In the genomic region with DNA sequence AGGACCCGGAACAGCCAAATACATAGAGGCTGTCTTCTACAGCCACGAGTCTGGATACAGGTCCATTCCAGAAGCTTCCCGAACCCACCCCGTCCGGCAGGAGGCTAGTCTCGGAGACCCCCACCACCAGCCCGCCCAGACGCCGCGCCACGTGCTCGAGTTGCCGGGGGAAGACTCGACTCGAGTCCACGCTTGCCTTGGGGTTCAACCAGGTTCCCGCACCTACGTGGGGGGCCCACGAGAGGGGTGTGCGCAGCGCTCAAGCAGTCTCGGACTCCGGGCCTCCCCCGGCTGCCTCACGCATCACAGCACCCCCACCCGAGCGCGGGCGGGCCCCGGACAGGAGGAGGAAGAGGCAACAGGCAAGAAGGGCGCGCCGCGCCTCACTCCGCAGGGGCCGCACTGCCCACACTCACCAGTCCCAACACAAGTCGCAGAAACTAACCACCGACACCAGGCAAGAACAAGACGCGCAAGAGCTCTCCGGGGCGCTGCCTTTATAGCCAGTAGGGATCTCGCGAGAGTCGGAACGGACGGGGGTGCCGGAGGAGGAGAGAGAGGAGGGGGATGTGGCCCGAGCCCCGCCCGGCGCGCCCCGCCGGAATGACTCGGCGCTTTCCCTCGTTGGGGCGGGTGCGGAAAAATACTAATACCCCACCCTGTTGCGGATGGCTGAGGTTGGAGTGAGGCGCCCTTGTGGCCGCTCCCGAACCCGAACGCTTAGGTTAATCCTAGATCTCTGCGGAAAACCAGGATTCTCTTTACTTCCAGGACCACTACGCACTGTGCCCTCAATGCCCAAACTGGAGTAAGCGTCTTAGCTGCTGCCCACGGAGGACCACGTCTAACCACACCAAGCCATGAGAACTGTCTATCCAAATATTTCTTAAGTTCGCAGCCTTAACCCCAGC, we compare ENCODE assay signal across 8 cellular contexts. TPM values are rescaled to one million over a fixed set of nuclear protein-coding genes. Genes with fewer than 3 reads are reported as not detected.
A peak's percentile ranks its signal among the peaks of the same experiment; 100 is the strongest.
DNase-seq lines count a peak whose midpoint lies in the region; ATAC-seq, FAIRE-seq and TF ChIP-seq lines count a peak whose summit lies in the region.

A gene (minus strand): TSS at position 472 of the 911 bp plus-strand sequence. CDS start 2,841 bp downstream, outside the sequence.

- WGBS in A549 (ENCODE audit: missing lambda C conversion rate): under 1% methylated on average over 33 of the region's 72 CpGs
- 4% methylated on average over 48 of the region's 72 CpGs for WGBS in mammary epithelial cell (ENCODE audit: low coverage, missing lambda C conversion rate)
- 1% methylated on average over 70 of the region's 72 CpGs for WGBS in smooth muscle cell (ENCODE audit: low lambda C conversion rate)

- peak within 1 kb of the TSS; percentile 88 for H3K9ac ChIP-seq in mammary epithelial cell (ENCODE audit: insufficient read depth, low read length)
- H3K9ac ChIP-seq in smooth muscle cell (ENCODE audit: low read depth): peak within 1 kb of the TSS; percentile 90

- H3K27me3 ChIP-seq in WERI-Rb-1 (ENCODE audit: insufficient read depth, low read depth, severe bottlenecking) (no peaks in the 10 kb centered on the region), mammary epithelial cell (ENCODE audit: insufficient read depth, low read length) (no peaks in the 10 kb centered on the region), smooth muscle cell (ENCODE audit: low read depth) (no peaks in the 10 kb centered on the region)

- POLR2A ChIA-PET in A549 (lab: Yijun Ruan, JAX): interaction anchor here (0.5 to 3.6 kb wide), 34 partner anchors 8 to 800 kb away, joined by 3 to 81 read pairs (median 5); a partner anchor contains a TSS

- peaks cover 11% of the 10 kb centered on the region for H3F3A ChIP-seq in smooth muscle cell (ENCODE audit: low read depth)

- 0 out of 5 replicates have a peak, but pooled peaks of 1 of the 2 experiments have one; percentile 17 for TF ChIP-seq EP300 in A549 (IDR thresholded peaks at IDR 0.05)

- no peak for TF ChIP-seq RAD21 in A549 (conservative IDR thresholded peaks at IDR 0.05 in 1 of 2, IDR thresholded peaks at IDR 0.05 in 1 of 2)

- FAIRE-seq in A549 (lab: Jason Lieb, UNC): no peak

- H3K4me1 ChIP-seq in A549 (peaks cover 62% of the 10 kb centered on the region), mammary epithelial cell (ENCODE audit: insufficient read depth, low read length) (peaks cover 16% of the 10 kb centered on the region), smooth muscle cell (ENCODE audit: low read depth) (peaks cover 8% of the 10 kb centered on the region)

- H2AFZ ChIP-seq in mammary epithelial cell (ENCODE audit: low read depth, low read length) (peak within 1 kb of the TSS; percentile 94), smooth muscle cell (ENCODE audit: low read depth) (peak within 1 kb of the TSS; percentile 67)

- H3K36me3 ChIP-seq in WERI-Rb-1 (peaks cover 26% of the 10 kb centered on the region), mammary epithelial cell (ENCODE audit: insufficient read depth, low read length) (peaks cover 14% of the 10 kb centered on the region), smooth muscle cell (ENCODE audit: low read depth) (no peaks in the 10 kb centered on the region)

- TSS peak; percentile 71 for BruUV-seq in mammary epithelial cell (replicated peaks; lab: Mats Ljungman, UMichigan)

- in situ Hi-C loops in mammary epithelial cell (cut with MboI; ENCODE audit: low sequenced_read_pairs in 2 of 2): no loop called here

- intact Hi-C loops in mammary epithelial cell (cut with micrococcal nuclease): loop anchor here (1.0 to 5.0 kb wide), 3 partner anchors 29 to 166 kb away; a partner anchor contains a TSS

- DNase-seq in A549 (ENCODE audit: low read depth in 1 of 2, low spot score in 1 of 2): peak; percentile 72 to 95
- peak; percentile 82 for DNase-seq in NCI-H2171 treated with DMSO at 0.1 percent for 48 hours (lab: John Stamatoyannopoulos, UW)
- DNase-seq in WERI-Rb-1: peak; percentile 98
- DNase-seq in mammary epithelial cell: peak; percentile 97
- peak; percentile 95 for DNase-seq in iPS-NIHi11 (ENCODE audit: low spot score)
- DNase-seq in smooth muscle cell (lab: John Stamatoyannopoulos, UW; ENCODE audit: unreplicated experiment): peak; percentile 94

- ATAC-seq in A549 (peak; percentile 84 to 86), GM18867 (IDR thresholded peaks at IDR 0.05; ENCODE audit: unreplicated experiment) (peak; percentile 76), HG03103 (IDR thresholded peaks at IDR 0.05; ENCODE audit: low read depth, unreplicated experiment) (peak; percentile 75)

- H4K20me1 ChIP-seq in mammary epithelial cell (ENCODE audit: insufficient read depth, low read length) (no peaks in the 10 kb centered on the region), smooth muscle cell (ENCODE audit: low read depth) (peaks cover 42% of the 10 kb centered on the region)

- TF ChIP-seq POLR2A in A549 (IDR thresholded peaks at IDR 0.05; ENCODE audit: low read length): peak; percentile 99

- H3K79me2 ChIP-seq in mammary epithelial cell (ENCODE audit: insufficient read depth, low read length): peaks cover 46% of the 10 kb centered on the region
- H3K79me2 ChIP-seq in smooth muscle cell (ENCODE audit: low read depth): peaks cover 26% of the 10 kb centered on the region

- H3K4me2 ChIP-seq in A549 (peak within 1 kb of the TSS; percentile 86), mammary epithelial cell (ENCODE audit: insufficient read depth, low read depth, low read length) (peak within 1 kb of the TSS; percentile 79), smooth muscle cell (peak within 1 kb of the TSS; percentile 92)

- H3K27ac ChIP-seq in A549: peak within 1 kb of the TSS; percentile 100
- H3K27ac ChIP-seq in WERI-Rb-1: peak within 1 kb of the TSS; percentile 84
- peak within 1 kb of the TSS; percentile 87 for H3K27ac ChIP-seq in mammary epithelial cell (ENCODE audit: insufficient read depth, low read depth, low read length)
- H3K27ac ChIP-seq in smooth muscle cell (ENCODE audit: low read depth): peak within 1 kb of the TSS; percentile 94

- H3K9me3 ChIP-seq in A549 (no peaks in the 10 kb centered on the region), WERI-Rb-1 (ENCODE audit: severe bottlenecking) (no peaks in the 10 kb centered on the region), mammary epithelial cell (replicated peaks; ENCODE audit: insufficient read depth, low read length) (no peaks in the 10 kb centered on the region), smooth muscle cell (replicated peaks; ENCODE audit: low read depth) (no peaks in the 10 kb centered on the region)

- H3K4me3 ChIP-seq in A549 (peak within 1 kb of the TSS; percentile 76), WERI-Rb-1 (ENCODE audit: low read depth, low read length) (peak within 1 kb of the TSS; percentile 74), mammary epithelial cell (replicated peaks in 1 of 3; ENCODE audit: insufficient read depth in 1 of 3, low read depth in 2 of 3, low read length in 3 of 3) (peak within 1 kb of the TSS; percentile 85 to 96 (median 87)), smooth muscle cell (peak within 1 kb of the TSS; percentile 87)

- CTCF ChIA-PET in A549 (lab: Yijun Ruan, JAX): interaction anchor here (1.0 to 1.9 kb wide), 7 partner anchors 9 to 49 kb away, joined by 3 to 7 read pairs (median 4); a partner anchor contains a TSS
- CTCF ChIA-PET in mammary epithelial cell (lab: Charles Lee; ENCODE audit: low non-redundant PET): interaction anchor here (0.8 kb wide), 1 partner anchor 298 kb away, joined by 4 read pairs; no protein-coding TSS in a partner anchor

- dilution Hi-C loops in mammary epithelial cell (cut with HindIII; ENCODE audit: low sequenced_read_pairs): no loop called here

- TF ChIP-seq CTCF in A549 (IDR thresholded peaks at IDR 0.05): no peak
- 0 out of 2 replicates have a peak, but pooled peaks have one; percentile 5 for TF ChIP-seq CTCF in WERI-Rb-1 (IDR thresholded peaks at IDR 0.05; ENCODE audit: low read depth, low read length)
- peak; percentile 6 to 12 for TF ChIP-seq CTCF in mammary epithelial cell (conservative IDR thresholded peaks at IDR 0.05 in 1 of 2, IDR thresholded peaks at IDR 0.05 in 1 of 2; ENCODE audit: extremely low read depth in 1 of 2, insufficient read depth in 1 of 2, low read depth in 1 of 2, low read length in 2 of 2)
- no peak for TF ChIP-seq CTCF in smooth muscle cell (IDR thresholded peaks at IDR 0.05; ENCODE audit: borderline replicate concordance, insufficient read depth, poor library complexity, severe bottlenecking)

TF ChIP-seq in A549, 52 proteins besides CTCF, POLR2A, EP300 and RAD21 (continues in another document):
- TF ChIP-seq ZC3H11A (IDR thresholded peaks at IDR 0.05) (no peak), FOSL2 (IDR thresholded peaks at IDR 0.05) (no peak), FOSL2 (CRISPR knock-in tag; IDR thresholded peaks at IDR 0.05) (peak; percentile 53), RARB (CRISPR knock-in tag; IDR thresholded peaks at IDR 0.05) (peak; percentile 61; the same call in 1 of the 2 replicates), BHLHE40 (IDR thresholded peaks at IDR 0.05; ENCODE audit: low read depth, low read length) (no peak)
- TF ChIP-seq, protein P1, sequence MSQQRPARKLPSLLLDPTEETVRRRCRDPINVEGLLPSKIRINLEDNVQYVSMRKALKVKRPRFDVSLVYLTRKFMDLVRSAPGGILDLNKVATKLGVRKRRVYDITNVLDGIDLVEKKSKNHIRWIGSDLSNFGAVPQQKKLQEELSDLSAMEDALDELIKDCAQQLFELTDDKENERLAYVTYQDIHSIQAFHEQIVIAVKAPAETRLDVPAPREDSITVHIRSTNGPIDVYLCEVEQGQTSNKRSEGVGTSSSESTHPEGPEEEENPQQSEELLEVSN (IDR thresholded peaks at IDR 0.05; ENCODE audit: borderline replicate concordance, low read depth): peak; percentile 52; the same call in 1 of the 2 replicates
- TF ChIP-seq, protein P2, sequence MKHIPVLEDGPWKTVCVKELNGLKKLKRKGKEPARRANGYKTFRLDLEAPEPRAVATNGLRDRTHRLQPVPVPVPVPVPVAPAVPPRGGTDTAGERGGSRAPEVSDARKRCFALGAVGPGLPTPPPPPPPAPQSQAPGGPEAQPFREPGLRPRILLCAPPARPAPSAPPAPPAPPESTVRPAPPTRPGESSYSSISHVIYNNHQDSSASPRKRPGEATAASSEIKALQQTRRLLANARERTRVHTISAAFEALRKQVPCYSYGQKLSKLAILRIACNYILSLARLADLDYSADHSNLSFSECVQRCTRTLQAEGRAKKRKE (CRISPR knock-in tag; IDR thresholded peaks at IDR 0.05; ENCODE audit: low read depth): no peak

RNA-seq across cellular contexts. Expression of the gene that starts here (rescaled TPM):
- 2,329 and 2,391 TPM in 2 replicates for polyA plus RNA-seq in A549 (2011; rRNA removed)
- 1,294 and 1,330 TPM in 2 replicates for polyA plus RNA-seq in A549 (2012; cell fraction: cytosol; rRNA removed)
- 406 and 749 TPM in 2 replicates for polyA plus RNA-seq in A549 (2012; cell fraction: nucleus; rRNA removed)
- polyA plus RNA-seq in A549 (2017; fragmentation: RNase III; extraction: RNeasy Plus Mini Kit Qiagen cat#74134 plus additional on column Dnase treatment): 2,513 to 2,709 TPM (median 2,555 TPM) in 3 replicates
- 487 and 549 TPM in 2 replicates for polyA minus RNA-seq in A549 (2011; rRNA and poly(A)+ RNA removed)
- 100 to 1,000 TPM; 273 to 406 TPM for total RNA-seq in mammary epithelial cell
- polyA plus RNA-seq in mammary epithelial cell: 674 TPM
- polyA minus RNA-seq in mammary epithelial cell: 272 TPM
- 299 and 303 TPM in 2 replicates for total RNA-seq in smooth muscle cell
- polyA plus RNA-seq in smooth muscle cell: 369 and 409 TPM in 2 replicates

Comparison
In these comparisons a context has a peak if more than half of its experiments do, and no peak if none do; other contexts are left out.
1. Peak in every context shown above with its lines: DNase-seq, ATAC-seq, H3K4me3 ChIP-seq and H3K27ac ChIP-seq.
2. CTCF ChIP-seq: peak in WERI-Rb-1 (single experiment) and mammary epithelial cell (2 of 2); none in A549 (single experiment) and smooth muscle cell (single experiment).